Comparison of ENCODE assay signal across 8 cellular contexts in genomic region chr1:114757455-114758250, GRCh38. TPM values are rescaled to one million over a fixed set of nuclear protein-coding genes. Genes with fewer than 3 reads are reported as not detected.
DNase-seq lines count a peak whose midpoint lies in the region; ATAC-seq and TF ChIP-seq lines count a peak whose summit lies in the region.

TSS of gene CSDE1 (minus strand) at chr1:114757984. CDS start at chr1:114739890, 18,094 bp downstream.

- H3K27ac ChIP-seq in temporal lobe (ENCODE audit: low read depth, low read length), result peak within 1 kb of the TSS; percentile 99

- peaks cover 4 to 6% of the 10 kb centered on the region in 2 donors for H3K9me3 Mint-ChIP-seq in activated naive CD4-positive, alpha-beta T cell treated with anti-CD3 and anti-CD28 coated beads, Interleukin-2, amount 50 U/mL, for 72 hours

- ATAC-seq in HG02623 (IDR thresholded peaks at IDR 0.05; ENCODE audit: unreplicated experiment), result peak; percentile 77
- ATAC-seq in activated naive CD4-positive, alpha-beta T cell treated with anti-CD3 and anti-CD28 coated beads, Interleukin-2, amount 50 U/mL, for 72 hours, result peak; percentile 84 to 88

- peak; percentile 94 for TF ChIP-seq POLR2A in GM10847 (IDR thresholded peaks at IDR 0.05; ENCODE audit: extremely low read depth, insufficient read length)

- H3K27ac Mint-ChIP-seq in activated naive CD4-positive, alpha-beta T cell treated with anti-CD3 and anti-CD28 coated beads, Interleukin-2, amount 50 U/mL, for 72 hours, result peak within 1 kb of the TSS; percentile 100

- DNase-seq in NCI-H1092 treated with DMSO at 0.1 percent for 48 hours (lab: John Stamatoyannopoulos, UW) (peak; percentile 97), SKM-1 (lab: John Stamatoyannopoulos, UW; ENCODE audit: unreplicated experiment) (peak; percentile 96), globus pallidus (ENCODE audit: low spot score) (peak; percentile 96), occipital lobe (lab: John Stamatoyannopoulos, UW) (peak; percentile 95)
- DNase-seq in activated naive CD4-positive, alpha-beta T cell treated with anti-CD3 and anti-CD28 coated beads, Interleukin-2, amount 50 U/mL, for 72 hours (ENCODE audit: low spot score in 2 of 2), result peak; percentile 94 to 96

- peaks cover 19 to 37% of the 10 kb centered on the region in 2 donors for H3K36me3 Mint-ChIP-seq in activated naive CD4-positive, alpha-beta T cell treated with anti-CD3 and anti-CD28 coated beads, Interleukin-2, amount 50 U/mL, for 72 hours

RNA-seq across cellular contexts. Expression of gene CSDE1, which starts in this region (rescaled TPM):
- 100 to 1,000 TPM; 433 to 486 TPM for total RNA-seq in activated naive CD4-positive, alpha-beta T cell treated with anti-CD3 and anti-CD28 coated beads, Interleukin-2, amount 50 U/mL, for 72 hours
- 794 TPM for total RNA-seq in occipital lobe
- 422 TPM for total RNA-seq in temporal lobe

Comparison
In these comparisons a context has a peak if more than half of its experiments do, and no peak if none do; other contexts are left out.
1. Peak in every context shown above with its lines: DNase-seq, ATAC-seq and H3K27ac ChIP-seq.